12 cellular contexts compared by ENCODE assay signal in the genomic region with DNA sequence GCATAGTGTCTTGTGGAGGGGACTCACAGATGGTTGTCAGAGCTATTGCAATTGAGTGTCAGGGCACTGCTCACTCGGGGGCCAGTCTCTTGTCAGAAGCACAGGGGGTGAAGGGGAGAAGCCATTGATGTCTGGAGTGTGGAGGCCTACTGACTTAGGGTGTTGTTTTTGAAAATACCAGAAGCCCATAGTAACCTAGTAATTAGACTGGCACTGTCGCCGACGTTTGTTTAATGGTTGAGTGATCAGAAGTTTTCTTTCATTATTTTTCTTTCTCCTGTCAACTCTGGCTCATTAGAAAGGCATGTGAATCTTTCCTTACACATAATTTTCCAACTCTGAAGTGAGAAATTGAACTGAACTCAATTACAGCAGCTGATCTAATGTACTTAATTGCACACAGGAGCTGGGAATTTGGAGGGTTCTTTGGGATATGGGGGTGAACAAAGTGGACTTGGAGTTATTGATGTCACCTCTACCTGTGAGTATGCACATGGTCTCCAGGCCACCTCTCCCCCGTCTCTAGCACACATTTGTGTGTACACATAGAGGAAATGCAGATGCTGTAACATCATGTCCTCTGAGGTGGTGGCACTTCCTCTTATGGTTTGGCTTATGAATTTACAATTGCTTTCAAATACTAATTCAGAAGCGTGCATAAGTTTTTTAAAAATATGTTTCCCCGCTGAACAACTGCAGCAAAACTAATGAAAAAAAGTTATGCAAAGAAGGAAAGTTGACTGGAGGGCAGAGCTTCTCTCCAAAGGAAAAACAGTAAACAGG.
"Had no signal": no experiment of that assay in that cellular context is flagged by ENCODE, and none has a peak within 500 bp of the region (broad histone marks: within the 10 kb centered on the region; RNA-seq: fewer than 3 reads in every experiment).

No MANE protein-coding gene starts in this region.

- DNase-seq: activated CD4-positive, alpha-beta T cell treated with anti-CD3 and anti-CD28 coated beads, Interleukin-2, amount 50 U/mL, for 1 hour; activated CD8-positive, alpha-beta memory T cell treated with anti-CD3 and anti-CD28 coated beads for 24 hours; activated naive CD8-positive, alpha-beta T cell treated with anti-CD3 and anti-CD28 coated beads, Interleukin-2, amount 10 ng/mL, durations not matched to agents 7 days and 5 days; hippocampal formation; kidney; mesendoderm; natural killer cell; psoas muscle; stimulated activated CD4-positive, alpha-beta T cell treated with anti-CD3 and anti-CD28 coated beads, Interleukin-1b, Interleukin-23, amount 100 ng/mL, for 48 hours had no signal

- H3K4me1 Mint-ChIP-seq: activated naive CD8-positive, alpha-beta T cell treated with anti-CD3 and anti-CD28 coated beads, Interleukin-2, amount 10 ng/mL, durations not matched to agents 7 days and 5 days; natural killer cell had no signal

- H3K27me3 ChIP-seq: gastroesophageal sphincter had no signal

- H3K4me1 ChIP-seq: gastroesophageal sphincter, psoas muscle had no signal

- H3K4me3 ChIP-seq: gastroesophageal sphincter, psoas muscle, thoracic aorta had no signal

- ATAC-seq: gastroesophageal sphincter, natural killer cell, psoas muscle had no signal

- H3K4me3 Mint-ChIP-seq: activated naive CD8-positive, alpha-beta T cell treated with anti-CD3 and anti-CD28 coated beads, Interleukin-2, amount 10 ng/mL, durations not matched to agents 7 days and 5 days; activated T-helper 1 cell treated with anti-CD3 and anti-CD28 coated beads, Interleukin-12 subunit alpha, Interleukin-12 subunit beta, Interleukin-2, Interleukin-4 antibody, amounts not matched to agents 30 ng/mL and 10 ng/mL and 1 ng/mL, durations not matched to agents 14 hours and 24 hours and 36 hours; natural killer cell had no signal

- H3K27ac Mint-ChIP-seq: activated naive CD8-positive, alpha-beta T cell treated with anti-CD3 and anti-CD28 coated beads, Interleukin-2, amount 10 ng/mL, durations not matched to agents 7 days and 5 days; activated T-helper 1 cell treated with anti-CD3 and anti-CD28 coated beads, Interleukin-12 subunit alpha, Interleukin-12 subunit beta, Interleukin-2, Interleukin-4 antibody, amounts not matched to agents 30 ng/mL and 10 ng/mL and 1 ng/mL, durations not matched to agents 14 hours and 24 hours and 36 hours; natural killer cell had no signal

- H3K9me3 Mint-ChIP-seq: activated T-helper 1 cell treated with anti-CD3 and anti-CD28 coated beads, Interleukin-12 subunit alpha, Interleukin-12 subunit beta, Interleukin-2, Interleukin-4 antibody, amounts not matched to agents 30 ng/mL and 10 ng/mL and 1 ng/mL, durations not matched to agents 14 hours and 24 hours and 36 hours had no signal

- H3K9me3 ChIP-seq: psoas muscle, thoracic aorta had no signal

- H3K36me3 Mint-ChIP-seq: activated naive CD8-positive, alpha-beta T cell treated with anti-CD3 and anti-CD28 coated beads, Interleukin-2, amount 10 ng/mL, durations not matched to agents 7 days and 5 days had no signal

- H3K36me3 ChIP-seq: gastroesophageal sphincter, thoracic aorta had no signal

- H3K27ac ChIP-seq: gastroesophageal sphincter, psoas muscle, thoracic aorta had no signal

- H3K27me3 Mint-ChIP-seq: activated naive CD8-positive, alpha-beta T cell treated with anti-CD3 and anti-CD28 coated beads, Interleukin-2, amount 10 ng/mL, durations not matched to agents 7 days and 5 days had no signal
